Comparison of ENCODE assay signal across 20 cellular contexts in the genomic region with DNA sequence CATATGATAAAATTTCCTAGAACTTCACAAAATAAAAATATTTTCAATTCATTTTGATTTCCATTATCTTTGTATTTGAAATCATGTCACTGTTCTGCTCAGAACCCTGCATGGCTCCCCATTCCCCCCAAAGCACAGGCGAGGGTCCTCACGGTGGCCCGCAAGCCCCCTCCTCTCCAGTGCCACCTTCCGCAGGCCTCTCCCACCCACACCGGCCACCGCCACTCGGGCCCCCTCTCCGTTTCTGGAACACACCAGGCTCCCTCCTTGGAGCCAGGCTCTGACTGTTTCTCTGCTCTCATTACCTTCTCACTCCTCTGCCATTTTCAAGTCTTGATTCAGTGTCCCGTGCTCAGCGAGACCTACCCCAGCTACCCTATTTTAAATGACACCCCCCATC.
"Had no signal": no experiment of that assay in that cellular context is flagged by ENCODE, and none has a peak within 500 bp of the region (broad histone marks: within the 10 kb centered on the region; RNA-seq: fewer than 3 reads in every experiment).

No MANE protein-coding gene starts in this region.

- H3K4me2 ChIP-seq: SK-N-SH had no signal

- DNase-seq: IMR-90, Karpas-422, KG1, MG63, NCI-H1092 treated with DMSO at 0.1 percent for 48 hours, NCI-H1436, NCI-H187, NCI-H2029, NCI-H2081 treated with DMSO at 0.1 percent for 48 hours, NCI-H2171, NCI-H226, NCI-H446, NCI-H510A, NCI-H524 treated with DMSO at 0.1 percent for 48 hours, NCI-H69, NCI-H774, SHP77, SK-N-SH had no signal

- H3K36me3 ChIP-seq: MG63 had no signal

- ATAC-seq: Panc1 had no signal

- H3K4me3 ChIP-seq: MG63 had no signal

- H3K9me3 ChIP-seq: MG63, SK-N-SH had no signal

- H3K27ac ChIP-seq: RWPE1 had no signal

- H3K9me2 ChIP-seq: SK-N-SH had no signal

- H3K27me3 ChIP-seq: MG63 had no signal
